Comparison of ENCODE assay signal across 8 cellular contexts in genomic region chr2:88671786-88672427, GRCh38. TPM values are rescaled to one million over a fixed set of nuclear protein-coding genes. Genes with fewer than 3 reads are reported as not detected.
DNase-seq lines count a peak whose midpoint lies in the region; ATAC-seq, FAIRE-seq and TF ChIP-seq lines count a peak whose summit lies in the region.

No MANE protein-coding gene starts in this region.

- H2BK20ac ChIP-seq in H1 (ENCODE audit: low read length), result no peak overlapping the region

- H3K18ac ChIP-seq in H1 (ENCODE audit: extremely low read depth, low read length), result no peak overlapping the region

- H3K36me3 ChIP-seq in KMS-11 (ENCODE audit: insufficient read depth), result no peaks in the 10 kb centered on the region
- H3K36me3 ChIP-seq in H1 (ENCODE audit: control insufficient read depth in 2 of 4, insufficient read depth in 4 of 4, low read length in 3 of 4), result no peaks in the 10 kb centered on the region
- no peaks in the 10 kb centered on the region for H3K36me3 ChIP-seq in mucosa of descending colon (ENCODE audit: low read depth)

- H3K23ac ChIP-seq in H1 (ENCODE audit: insufficient read length), result no peak overlapping the region

- intact Hi-C loops in mucosa of descending colon (cut with DNase I, micrococcal nuclease), result loop anchor here in 1 of 2 donors (5.0 kb wide), 1 partner anchor 80 kb away; no protein-coding TSS in a partner anchor

- DNase-seq in AG08396 (ENCODE audit: low spot score), result peak; percentile 60
- peak; percentile 35 for DNase-seq in GM10266 (ENCODE audit: extremely low spot score)
- peak; percentile 54 for DNase-seq in RPMI8226
- DNase-seq in H1 (ENCODE audit: low read depth in 1 of 2, low spot score in 2 of 2), result peak in 1 of 2 experiments; percentile 45
- DNase-seq in mucosa of descending colon, result no peak
- DNase-seq in T-helper 9 cell, result no peak

- TF ChIP-seq RAD21 in H1 (IDR thresholded peaks at IDR 0.05 in 1 of 2, conservative IDR thresholded peaks at IDR 0.05 in 1 of 2; ENCODE audit: low read depth in 2 of 2, low read length in 2 of 2), result peak; percentile 78 to 83

- no peak overlapping the region for H3K9ac ChIP-seq in KMS-11
- no peak overlapping the region for H3K9ac ChIP-seq in H1 (replicated peaks in 1 of 4; ENCODE audit: extremely low read depth in 1 of 4, low read depth in 3 of 4, low read length in 3 of 4)

- H3K27ac ChIP-seq in KMS-11 (no peak overlapping the region), H1 (ENCODE audit: low read depth, low read length) (no peak overlapping the region)

- H3K14ac ChIP-seq in H1 (ENCODE audit: insufficient read length), result no peak overlapping the region

- H3K9me3 ChIP-seq in H1 (ENCODE audit: insufficient read depth in 2 of 2, low read depth in 1 of 2, low read length in 1 of 2) (no peaks in the 10 kb centered on the region), mucosa of descending colon (no peaks in the 10 kb centered on the region)

- ATAC-seq in mucosa of descending colon, result peak; percentile 81
- ATAC-seq in HG03571 (IDR thresholded peaks at IDR 0.05; ENCODE audit: unreplicated experiment), result no peak

- H3K23me2 ChIP-seq in H1 (ENCODE audit: low read depth, low read length), result no peaks in the 10 kb centered on the region

- H4K8ac ChIP-seq in H1 (ENCODE audit: extremely low read depth, insufficient read depth, low read length), result no peak overlapping the region

- CTCF ChIA-PET in H1 (lab: Charles Lee; ENCODE audit: partially characterized antibody), result interaction anchor here (0.7 to 13.6 kb wide), 38 partner anchors 9 to 541 kb away, joined by 3 to 306 read pairs (median 4); partner anchors contain the start of genes EIF2AK3 and RPIA

- no peaks in the 10 kb centered on the region for H3K27me3 ChIP-seq in KMS-11 (ENCODE audit: insufficient read depth, low read depth)
- H3K27me3 ChIP-seq in H1 (replicated peaks in 1 of 4; ENCODE audit: control insufficient read depth in 3 of 4, extremely low read depth in 1 of 4, insufficient read depth in 3 of 4, low read length in 3 of 4), result no peaks in the 10 kb centered on the region

- H3K4me2 ChIP-seq in KMS-11 (no peak overlapping the region), H1 (ENCODE audit: insufficient read depth in 1 of 2, low read depth in 2 of 2, low read length in 2 of 2) (no peak overlapping the region)

- no peak overlapping the region for H3K56ac ChIP-seq in H1 (replicated peaks; ENCODE audit: insufficient read length, low read depth, low read length)

- H3K4me1 ChIP-seq in KMS-11 (ENCODE audit: low read depth, poor library complexity, severe bottlenecking) (no peaks in the 10 kb centered on the region), H1 (replicated peaks in 1 of 4; ENCODE audit: control insufficient read depth in 3 of 4, insufficient read depth in 4 of 4, low read length in 3 of 4) (no peaks in the 10 kb centered on the region), mucosa of descending colon (ENCODE audit: low read depth) (no peaks in the 10 kb centered on the region)

- no peaks in the 10 kb centered on the region for H3K79me1 ChIP-seq in H1 (ENCODE audit: low read depth, low read length)

- peak; percentile 78 for TF ChIP-seq CTCF in GM10266 (IDR thresholded peaks at IDR 0.05; ENCODE audit: control insufficient read depth, insufficient read depth, low read depth, missing control alignments)
- peak; percentile 98 for TF ChIP-seq CTCF in KMS-11 (conservative IDR thresholded peaks at IDR 0.05; ENCODE audit: low read depth, low read length)
- peak in 2 of 3 experiments; percentile 72 to 81; a peak in 3 of 4 replicates for TF ChIP-seq CTCF in H1 (IDR thresholded peaks at IDR 0.05; ENCODE audit: control extremely low read depth in 1 of 3, insufficient read depth in 1 of 3, low read depth in 1 of 3, low read length in 3 of 3)
- TF ChIP-seq CTCF in mucosa of descending colon (IDR thresholded peaks at IDR 0.05), result peak; percentile 69

- H2BK5ac ChIP-seq in H1 (ENCODE audit: low read depth, low read length), result no peak overlapping the region

- no peak overlapping the region for H2BK12ac ChIP-seq in H1 (ENCODE audit: low read depth, low read length)

- 46% methylated on average over 11 of the region's 11 CpGs; no CpG with 5 or more reads in 1 of the 2 experiments for WGBS in H1 (ENCODE audit: extremely low coverage in 1 of 2, insufficient coverage in 1 of 2, insufficient read length in 1 of 2, insufficient replicate concordance in 2 of 2, low coverage in 1 of 2, low lambda C conversion rate in 2 of 2, missing lambda C conversion rate in 1 of 2), 2 experiments

- H2BK15ac ChIP-seq in H1 (ENCODE audit: low read length), result no peak overlapping the region

- H3K4me3 ChIP-seq in KMS-11 (IDR thresholded peaks at IDR 0.05; ENCODE audit: insufficient read depth, low read depth, low read length) (no peak overlapping the region), H1 (ENCODE audit: extremely low read depth in 1 of 4, insufficient read depth in 2 of 4, low read depth in 3 of 4, low read length in 4 of 4) (no peak overlapping the region), mucosa of descending colon (no peak overlapping the region)

- POLR2A ChIA-PET in H1 (lab: Charles Lee; ENCODE audit: partially characterized antibody), result no interaction called here

- FAIRE-seq in H1 (lab: Jason Lieb, UNC), result peak; percentile 32

- no peaks in the 10 kb centered on the region for H3K79me2 ChIP-seq in KMS-11 (ENCODE audit: insufficient read depth, low read depth)
- no peaks in the 10 kb centered on the region for H3K79me2 ChIP-seq in H1 (ENCODE audit: control insufficient read depth in 1 of 2, insufficient read depth in 2 of 2, low read length in 2 of 2)

- no peaks in the 10 kb centered on the region for H4K20me1 ChIP-seq in KMS-11 (ENCODE audit: insufficient read depth)
- H4K20me1 ChIP-seq in H1 (replicated peaks in 1 of 2; ENCODE audit: control insufficient read depth in 1 of 2, insufficient read depth in 2 of 2, low read length in 2 of 2), result no peaks in the 10 kb centered on the region

- TF ChIP-seq EP300 in H1 (IDR thresholded peaks at IDR 0.05; ENCODE audit: borderline replicate concordance in 1 of 2, low read depth in 2 of 2, low read length in 2 of 2), result no peak

- H4K91ac ChIP-seq in H1 (replicated peaks; ENCODE audit: insufficient read length, low read length), result no peak overlapping the region

- no peak overlapping the region for H4K5ac ChIP-seq in H1 (ENCODE audit: insufficient read length, low read depth, low read length)

- H2AFZ ChIP-seq in KMS-11 (ENCODE audit: low read depth) (no peak overlapping the region), H1 (ENCODE audit: low read length) (no peak overlapping the region)

- no peak overlapping the region for H2BK120ac ChIP-seq in H1 (replicated peaks; ENCODE audit: low read depth, low read length)

- H3K4ac ChIP-seq in H1 (replicated peaks; ENCODE audit: insufficient read length, low read depth, low read length), result no peak overlapping the region

- H2AK5ac ChIP-seq in H1 (ENCODE audit: low read depth, low read length), result no peak overlapping the region

- no peak for TF ChIP-seq POLR2A in H1 (IDR thresholded peaks at IDR 0.05; ENCODE audit: control extremely low read depth in 1 of 2, low read depth in 2 of 2, low read length in 2 of 2)

TF ChIP-seq in H1, 55 proteins besides CTCF, POLR2A, EP300 and RAD21 (continues in another document):
- TF ChIP-seq CHD2 (IDR thresholded peaks at IDR 0.05; ENCODE audit: low read length) (no peak), MAFK (IDR thresholded peaks at IDR 0.05; ENCODE audit: low read depth, low read length) (no peak), ASH2L (IDR thresholded peaks at IDR 0.05; ENCODE audit: low read length) (no peak), HDAC2 (IDR thresholded peaks at IDR 0.05; ENCODE audit: borderline replicate concordance in 1 of 2, low read depth in 2 of 2, low read length in 2 of 2) (no peak), SP1 (IDR thresholded peaks at IDR 0.05; ENCODE audit: low read depth, low read length) (no peak), TEAD4 (IDR thresholded peaks at IDR 0.05; ENCODE audit: low read depth, low read length) (no peak), NRF1 (IDR thresholded peaks at IDR 0.05; ENCODE audit: low read depth, low read length) (no peak), SUZ12 (IDR thresholded peaks at IDR 0.05; ENCODE audit: low read length) (no peak), SP4 (IDR thresholded peaks at IDR 0.05; ENCODE audit: low read length) (no peak), SAP30 (IDR thresholded peaks at IDR 0.05; ENCODE audit: insufficient read depth, insufficient replicate concordance, low read length) (no peak), TBP (IDR thresholded peaks at IDR 0.05; ENCODE audit: low read depth, low read length) (no peak), E2F6 (IDR thresholded peaks at IDR 0.05) (no peak), TAF1 (IDR thresholded peaks at IDR 0.05; ENCODE audit: low read depth, low read length) (no peak), ZNF274 (IDR thresholded peaks at IDR 0.05; ENCODE audit: borderline replicate concordance, extremely low read depth, low read length) (no peak)

RNA-seq across cellular contexts. Expression of gene RPIA, which starts 19.6 kb away (rescaled TPM):
- total RNA-seq in H1 (2021; fragmentation: NEBNext Ultra II Directional; extraction: Animal tissue kit (Norgen Biotek cat#: 25700)), result 24.0 and 26.7 TPM in 2 replicates
- polyA plus RNA-seq in H1 (2011; rRNA removed), result 9.1 and 13.1 TPM in 2 replicates
- 16.0 TPM for polyA plus RNA-seq in H1 (2011; cell fraction: cytosol; rRNA removed)
- 7.2 TPM for polyA plus RNA-seq in H1 (2011; cell fraction: nucleus; rRNA removed)
- polyA plus RNA-seq in H1 (2012, experiment 1 of 2), result 17.9 to 21.7 TPM (median 20.8 TPM) in 4 replicates
- polyA plus RNA-seq in H1 (2012, experiment 2 of 2), result 5.2 TPM
- 12.3 TPM for polyA plus RNA-seq in H1 (2013, experiment 1 of 2)
- 12.0 TPM for polyA plus RNA-seq in H1 (2013, experiment 2 of 2)
- polyA minus RNA-seq in H1 (2011; rRNA and poly(A)+ RNA removed), result 11.2 and 12.6 TPM in 2 replicates
- polyA minus RNA-seq in H1 (2011; cell fraction: cytosol; rRNA and poly(A)+ RNA removed), result 5.6 TPM
- polyA minus RNA-seq in H1 (2011; cell fraction: nucleus; rRNA and poly(A)+ RNA removed), result 8.8 TPM
- 10 to 100 TPM; 17.5 to 29.7 (median 25.7) TPM for total RNA-seq in mucosa of descending colon

RNA-seq across cellular contexts. Expression of gene EIF2AK3, which starts 44.6 kb away (rescaled TPM):
- total RNA-seq in H1 (2021; fragmentation: NEBNext Ultra II Directional; extraction: Animal tissue kit (Norgen Biotek cat#: 25700)), result 22.7 and 22.8 TPM in 2 replicates
- 3.3 and 5.8 TPM in 2 replicates for polyA plus RNA-seq in H1 (2011; rRNA removed)
- 5.4 TPM for polyA plus RNA-seq in H1 (2011; cell fraction: cytosol; rRNA removed)
- 4.2 TPM for polyA plus RNA-seq in H1 (2011; cell fraction: nucleus; rRNA removed)
- 13.0 to 21.6 TPM (median 15.6 TPM) in 4 replicates for polyA plus RNA-seq in H1 (2012, experiment 1 of 2)
- 0.98 TPM for polyA plus RNA-seq in H1 (2012, experiment 2 of 2)
- polyA plus RNA-seq in H1 (2013, experiment 1 of 2), result 22.0 TPM
- polyA plus RNA-seq in H1 (2013, experiment 2 of 2), result 25.2 TPM
- polyA minus RNA-seq in H1 (2011; rRNA and poly(A)+ RNA removed), result 9.5 and 23.6 TPM in 2 replicates
- polyA minus RNA-seq in H1 (2011; cell fraction: cytosol; rRNA and poly(A)+ RNA removed), result 8.9 TPM
- 16.7 TPM for polyA minus RNA-seq in H1 (2011; cell fraction: nucleus; rRNA and poly(A)+ RNA removed)
- 10 to 100 TPM; 20.4 to 31.6 (median 30.4) TPM for total RNA-seq in mucosa of descending colon

Comparison
In these comparisons a context has a peak if more than half of its experiments do, and no peak if none do; other contexts are left out.
1. DNase-seq: peak in AG08396 (single experiment), GM10266 (single experiment) and RPMI8226 (single experiment); none in mucosa of descending colon (0 of 3) and T-helper 9 cell (single experiment).
2. Peak in every context shown above with its lines, with median percentiles within 50 percentile points of each other: CTCF ChIP-seq.